Comparison of ENCODE assay signal across 4 cellular contexts in the genomic region with DNA sequence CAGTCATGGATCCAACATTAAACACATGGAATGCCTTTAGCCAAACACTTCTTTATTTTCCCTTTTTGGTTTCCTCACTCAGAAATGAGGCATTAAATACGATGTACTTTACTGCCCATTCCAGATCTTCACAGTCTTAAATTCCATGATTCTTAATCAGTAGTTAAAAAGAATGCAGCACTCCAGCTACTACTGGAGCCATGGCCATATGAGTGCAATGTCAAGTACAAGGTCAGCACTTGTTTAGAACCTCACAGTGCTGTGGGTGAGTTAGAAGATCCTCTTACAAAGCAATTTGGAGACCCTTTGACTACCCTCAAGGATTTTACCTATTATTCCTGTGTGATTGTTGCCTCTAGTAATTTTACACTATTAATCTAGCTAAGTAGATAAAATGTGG.
"Had no signal": no experiment of that assay in that cellular context is flagged by ENCODE, and none has a peak within 500 bp of the region (broad histone marks: within the 10 kb centered on the region; RNA-seq: fewer than 3 reads in every experiment).

No MANE protein-coding gene starts in this region.

- DNase-seq: H9, HCEC 1CT, IMR-90 had no signal

- H3K4me3 ChIP-seq: GM23338 had no signal

- ATAC-seq: GM23338 had no signal
